9 cellular contexts compared by ENCODE assay signal in the genomic region with DNA sequence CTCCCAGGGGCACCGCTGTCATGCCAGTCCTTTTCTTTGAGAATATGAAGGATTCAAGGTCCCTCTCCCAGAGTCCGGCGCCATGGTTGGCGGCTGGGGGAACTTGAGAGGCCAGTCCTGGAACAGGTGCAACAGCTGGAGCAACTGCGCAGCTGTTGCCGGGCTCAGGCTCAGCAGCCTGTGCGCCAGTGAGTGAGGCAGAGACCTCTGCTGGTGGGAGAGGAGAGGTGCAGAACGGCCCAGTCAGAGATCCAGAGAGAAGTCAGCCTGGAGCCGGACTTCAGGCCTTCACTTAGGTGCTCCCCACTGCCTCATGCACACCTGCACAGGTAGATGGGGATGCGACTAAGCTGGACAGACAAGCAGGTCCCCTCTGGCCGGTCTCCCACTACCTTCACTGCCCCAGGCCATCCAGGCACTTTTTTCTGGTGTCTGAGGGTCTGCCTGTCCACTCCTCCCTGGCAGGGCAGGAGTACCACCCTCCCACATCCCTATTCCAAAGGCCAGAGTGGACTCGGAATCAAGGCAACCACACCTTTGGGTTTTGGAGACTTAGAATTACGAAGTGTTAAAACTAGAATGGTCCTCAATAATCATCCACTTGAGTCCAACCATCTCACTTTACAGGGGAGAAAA. TPM values are rescaled to one million over a fixed set of nuclear protein-coding genes. Genes with fewer than 3 reads are reported as not detected.
A peak's percentile ranks its signal among the peaks of the same experiment; 100 is the strongest.
DNase-seq lines count a peak whose midpoint lies in the region; ATAC-seq and TF ChIP-seq lines count a peak whose summit lies in the region.
"Had no signal": no experiment of that assay in that cellular context is flagged by ENCODE, and none has a peak within 500 bp of the region (broad histone marks: within the 10 kb centered on the region; RNA-seq: fewer than 3 reads in every experiment).

No MANE protein-coding gene starts in this region.

- H3K4me1 ChIP-seq in colonic mucosa: no peaks in the 10 kb centered on the region
- peaks cover 0 to 4% (median 0%) of the 10 kb centered on the region in 4 donors for H3K4me1 ChIP-seq in right lobe of liver

- H3K36me3 ChIP-seq in colonic mucosa (no peaks in the 10 kb centered on the region), right lobe of liver (no peaks in the 10 kb centered on the region)

- no peaks in the 10 kb centered on the region for H3K9me3 ChIP-seq in colonic mucosa
- H3K9me3 ChIP-seq in right lobe of liver: no peaks in the 10 kb centered on the region

- intact Hi-C loops in colonic mucosa (cut with DNase I) (loop anchor here (10.0 kb wide), 1 partner anchor 92 kb away; no protein-coding TSS in a partner anchor), right lobe of liver (cut with DNase I) (loop anchor here (10.0 kb wide), 1 partner anchor 92 kb away; no protein-coding TSS in a partner anchor)

- DNase-seq in NK-92 treated with Interleukin-12 subunit alpha and Interleukin-12 subunit beta, amount 100 ng/mL, for 24 hours (lab: John Stamatoyannopoulos, UW): peak; percentile 10
- DNase-seq in NK-92 (lab: John Stamatoyannopoulos, UW; ENCODE audit: unreplicated experiment) (no peak), NCI-H345 treated with DMSO at 0.1 percent for 48 hours (lab: John Stamatoyannopoulos, UW; ENCODE audit: unreplicated experiment) (peak; percentile 52), colonic mucosa (peak; percentile 69), right lobe of liver (peak; percentile 73 to 80 (median 75))
- peak; percentile 28 for DNase-seq in activated CD4-positive, alpha-beta T cell treated with anti-CD3 and anti-CD28 coated beads for 1 hour
- peak in 2 of 3 donors; percentile 22 to 36 for DNase-seq in stimulated activated CD4-positive, alpha-beta T cell treated with anti-CD3 and anti-CD28 coated beads, TNF-alpha, amount 100 ng/mL, for 1 hour (ENCODE audit: low read depth in 3 of 3, low spot score in 1 of 3)

- peak; percentile 85 for TF ChIP-seq CTCF in colonic mucosa (IDR thresholded peaks at IDR 0.05)
- peak; percentile 92 to 96 (median 95) for TF ChIP-seq CTCF in right lobe of liver (IDR thresholded peaks at IDR 0.05)

- H3K4me3 ChIP-seq in colonic mucosa (no peak overlapping the region), right lobe of liver (no peak overlapping the region)
- H3K4me3 ChIP-seq: skin epidermis had no signal

- TF ChIP-seq POLR2A in right lobe of liver (IDR thresholded peaks at IDR 0.05): no peak

- ATAC-seq in HG02973 (IDR thresholded peaks at IDR 0.05; ENCODE audit: unreplicated experiment): peak; percentile 76
- peak; percentile 95 to 98 (median 96) for ATAC-seq in right lobe of liver

- WGBS in right lobe of liver (ENCODE audit: insufficient coverage, low coverage, low lambda C conversion rate, missing lambda C conversion rate): 6% methylated on average over 5 of the region's 13 CpGs

- no peak overlapping the region for H3K27ac ChIP-seq in colonic mucosa
- H3K27ac ChIP-seq in right lobe of liver: no peak overlapping the region
- H3K27ac ChIP-seq: skin epidermis had no signal

- H3K27me3 ChIP-seq in colonic mucosa (peaks cover 18% of the 10 kb centered on the region), right lobe of liver (no peaks in the 10 kb centered on the region)

- no peak overlapping the region for H3K9ac ChIP-seq in colonic mucosa (ENCODE audit: low read depth in 2 of 2, low read length in 2 of 2)

RNA-seq across cellular contexts. Expression of gene CHRDL2, which starts 4.6 kb away (rescaled TPM):
- total RNA-seq in colonic mucosa: 10 to 100 TPM in 1 of 2 donors, under 1 TPM in 1; 0.42 to 26.5 TPM
- total RNA-seq in right lobe of liver: 10 to 100 TPM in 5 of 6 experiments, 1 to 10 TPM in 1; 2.9 to 41.4 (median 23.9) TPM

RNA-seq across cellular contexts. Expression of gene RNF169, which starts 22.0 kb away (rescaled TPM):
- total RNA-seq in colonic mucosa (10 to 100 TPM; 12.4 to 13.2 TPM), right lobe of liver (1 to 10 TPM; 4.7 to 7.7 (median 6.8) TPM)
